Comparison of ENCODE assay signal across 9 cellular contexts in the genomic region with DNA sequence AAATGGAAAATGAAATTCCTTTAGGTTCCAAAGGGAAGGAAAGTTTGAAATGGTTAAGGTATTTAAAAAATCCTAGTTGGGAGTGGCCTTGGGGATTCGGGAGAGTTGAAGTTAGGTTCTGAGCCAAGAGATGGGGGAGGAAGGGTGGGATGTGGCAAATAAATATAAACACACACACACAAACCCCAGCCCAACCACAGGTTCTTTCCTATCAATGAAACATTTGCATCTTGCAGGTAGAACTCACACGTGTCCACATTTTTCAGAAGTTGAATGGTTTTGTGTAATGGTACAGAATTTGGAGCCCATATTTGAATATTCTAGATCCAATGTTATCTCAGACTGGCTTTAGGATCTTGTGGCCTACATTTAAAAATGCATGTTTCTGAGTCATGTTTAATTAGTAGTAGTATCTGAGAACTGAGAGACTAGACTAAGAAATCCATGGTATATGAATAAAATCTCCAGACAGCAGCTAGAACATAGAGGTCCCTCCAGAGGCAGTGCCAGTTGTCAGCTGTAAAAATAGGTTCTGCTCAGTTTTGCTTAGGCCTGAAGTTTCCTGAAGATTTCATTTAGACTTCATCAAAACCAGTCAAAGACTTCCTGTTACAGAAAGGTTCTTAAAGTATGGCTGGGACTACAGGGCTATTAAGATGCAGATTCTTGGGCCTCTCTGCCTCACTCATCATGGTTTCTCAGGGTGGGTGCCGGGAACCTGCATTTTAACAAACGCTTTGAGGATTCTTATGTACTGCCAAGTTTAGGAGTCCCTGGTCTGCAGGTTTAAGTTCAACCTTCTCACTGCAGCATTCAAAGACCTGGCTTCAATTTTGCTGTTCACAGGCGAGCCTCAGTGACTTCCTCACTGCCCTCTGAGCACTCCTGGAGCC. TPM values are rescaled to one million over a fixed set of nuclear protein-coding genes. Genes with fewer than 3 reads are reported as not detected.
A peak's percentile ranks its signal among the peaks of the same experiment; 100 is the strongest.
DNase-seq lines count a peak whose midpoint lies in the region; ATAC-seq and TF ChIP-seq lines count a peak whose summit lies in the region.
"Had no signal": no experiment of that assay in that cellular context is flagged by ENCODE, and none has a peak within 500 bp of the region (broad histone marks: within the 10 kb centered on the region; RNA-seq: fewer than 3 reads in every experiment).

No MANE protein-coding gene starts in this region.

- TF ChIP-seq CTCF in OCI-LY7 (conservative IDR thresholded peaks at IDR 0.05; ENCODE audit: low read length) (no peak), colonic mucosa (IDR thresholded peaks at IDR 0.05) (no peak)

- peaks cover 69% of the 10 kb centered on the region for H3K4me1 ChIP-seq in OCI-LY7 (ENCODE audit: insufficient read depth, low read length, poor library complexity, severe bottlenecking)
- H3K4me1 ChIP-seq in colonic mucosa, result peaks cover 9% of the 10 kb centered on the region

- H3K27me3 ChIP-seq in colonic mucosa, result no peaks in the 10 kb centered on the region

- peak overlapping the region; percentile 89 to 92 for H3K4me3 Mint-ChIP-seq in activated T-cell treated with anti-CD3 and anti-CD28 coated beads, Interleukin-2, amount 50 U/mL, for 72 hours
- peak overlapping the region; percentile 81 to 86 for H3K4me3 Mint-ChIP-seq in stimulated activated naive B cell treated with anti-CD40 and anti-IgM and Interleukin-4, amounts not matched to agents 10 μg/mL and 1 μg/mL and 100 μg/mL, for 72 hours

- peaks cover 55% of the 10 kb centered on the region for H3K36me3 ChIP-seq in OCI-LY7 (ENCODE audit: insufficient read depth, low read length)
- H3K36me3 ChIP-seq in colonic mucosa, result no peaks in the 10 kb centered on the region

- H3K27ac ChIP-seq in OCI-LY7 (ENCODE audit: low read depth, low read length, poor library complexity, severe bottlenecking) (peak overlapping the region; percentile 97), colonic mucosa (peak overlapping the region; percentile 61)

- H4K20me1 ChIP-seq in OCI-LY7 (ENCODE audit: insufficient read depth, low read length), result peaks cover 11% of the 10 kb centered on the region; the same call in 1 of the 2 replicates

- no TSS peak for BruUV-seq in OCI-LY7 (replicated peaks; lab: Mats Ljungman, UMichigan)

- peaks cover 4% of the 10 kb centered on the region in 2 donors for H3K36me3 Mint-ChIP-seq in activated T-cell treated with anti-CD3 and anti-CD28 coated beads, Interleukin-2, amount 50 U/mL, for 72 hours (ENCODE audit: insufficient read depth in 2 of 2)
- peaks cover 44 to 63% of the 10 kb centered on the region in 2 donors for H3K36me3 Mint-ChIP-seq in stimulated activated naive B cell treated with anti-CD40 and anti-IgM and Interleukin-4, amounts not matched to agents 10 μg/mL and 1 μg/mL and 100 μg/mL, for 72 hours

- H2AFZ ChIP-seq in OCI-LY7 (ENCODE audit: low read length), result no peak overlapping the region

- H3K79me2 ChIP-seq in OCI-LY7 (ENCODE audit: insufficient read depth, low read depth, low read length), result peaks cover 88% of the 10 kb centered on the region

- peaks cover 0 to under 1% of the 10 kb centered on the region in 2 donors for H3K9me3 Mint-ChIP-seq in activated T-cell treated with anti-CD3 and anti-CD28 coated beads, Interleukin-2, amount 50 U/mL, for 72 hours
- peaks cover 0 to under 1% of the 10 kb centered on the region in 2 donors for H3K9me3 Mint-ChIP-seq in stimulated activated naive B cell treated with anti-CD40 and anti-IgM and Interleukin-4, amounts not matched to agents 10 μg/mL and 1 μg/mL and 100 μg/mL, for 72 hours

- POLR2A ChIA-PET in OCI-LY7 (lab: Charles Lee), result interaction anchor here (0.7 kb wide), 1 partner anchor 77 kb away, joined by 3 read pairs; no protein-coding TSS in a partner anchor

- H3K4me1 Mint-ChIP-seq in activated T-cell treated with anti-CD3 and anti-CD28 coated beads, Interleukin-2, amount 50 U/mL, for 72 hours (ENCODE audit: low read depth), result peaks cover 97% of the 10 kb centered on the region
- peaks cover 51 to 95% of the 10 kb centered on the region in 2 donors for H3K4me1 Mint-ChIP-seq in stimulated activated naive B cell treated with anti-CD40 and anti-IgM and Interleukin-4, amounts not matched to agents 10 μg/mL and 1 μg/mL and 100 μg/mL, for 72 hours

- intact Hi-C loops in OCI-LY7 (cut with micrococcal nuclease; ENCODE audit: unreplicated experiment) (loop anchor here (1.0 to 2.0 kb wide), 4 partner anchors 20 to 199 kb away; no protein-coding TSS in a partner anchor), colonic mucosa (cut with DNase I) (loop anchor here (10.0 kb wide), 1 partner anchor 133 kb away; no protein-coding TSS in a partner anchor)

- H3K9ac ChIP-seq in colonic mucosa (ENCODE audit: low read depth in 2 of 2, low read length in 2 of 2), result no peak overlapping the region

- H3K9me3 ChIP-seq in OCI-LY7 (ENCODE audit: low read length), result no peaks in the 10 kb centered on the region
- no peaks in the 10 kb centered on the region for H3K9me3 ChIP-seq in colonic mucosa

- H3K9me2 ChIP-seq in OCI-LY7 (ENCODE audit: insufficient read depth, low read length), result no peaks in the 10 kb centered on the region

- H3K27ac Mint-ChIP-seq in activated T-cell treated with anti-CD3 and anti-CD28 coated beads, Interleukin-2, amount 50 U/mL, for 72 hours, result peak overlapping the region; percentile 95
- peak overlapping the region; percentile 96 for H3K27ac Mint-ChIP-seq in stimulated activated naive B cell treated with anti-CD40 and anti-IgM and Interleukin-4, amounts not matched to agents 10 μg/mL and 1 μg/mL and 100 μg/mL, for 72 hours

- ATAC-seq in activated T-cell treated with anti-CD3 and anti-CD28 coated beads, Interleukin-2, amount 50 U/mL, for 72 hours (replicated peaks in 1 of 2), result no peak
- ATAC-seq in stimulated activated naive B cell treated with anti-CD40 and anti-IgM and Interleukin-4, amounts not matched to agents 10 μg/mL and 1 μg/mL and 100 μg/mL, for 72 hours (replicated peaks), result no peak

- DNase-seq in activated T-cell treated with anti-CD3 and anti-CD28 coated beads, Interleukin-2, amount 50 U/mL, for 72 hours, result no peak
- no peak for DNase-seq in activated T-cell treated with anti-CD3 and anti-CD28 coated beads, Interleukin-2, amount 50 U/mL, for 48 hours
- peak; percentile 34 for DNase-seq in OCI-LY7 (ENCODE audit: low spot score)
- no peak for DNase-seq in colonic mucosa
- no peak for DNase-seq in stimulated activated naive B cell treated with anti-CD40 and anti-IgM and Interleukin-4, amounts not matched to agents 10 μg/mL and 1 μg/mL and 100 μg/mL, for 72 hours
- no peak for DNase-seq in 8988T
- DNase-seq in NCI-H2107 (lab: John Stamatoyannopoulos, UW), result no peak
- DNase-seq in NCI-H446 (lab: John Stamatoyannopoulos, UW), result no peak
- DNase-seq: NCI-H510A had no signal

- no peaks in the 10 kb centered on the region for H3K27me3 Mint-ChIP-seq in activated T-cell treated with anti-CD3 and anti-CD28 coated beads, Interleukin-2, amount 50 U/mL, for 72 hours (ENCODE audit: low read depth)
- H3K27me3 Mint-ChIP-seq in stimulated activated naive B cell treated with anti-CD40 and anti-IgM and Interleukin-4, amounts not matched to agents 10 μg/mL and 1 μg/mL and 100 μg/mL, for 72 hours, result no peaks in the 10 kb centered on the region

- CTCF ChIA-PET in OCI-LY7 (lab: Charles Lee; ENCODE audit: unreplicated experiment), result no interaction called here

- H3K4me3 ChIP-seq in OCI-LY7 (ENCODE audit: low read depth, low read length, poor library complexity, severe bottlenecking) (peak overlapping the region; percentile 65), colonic mucosa (no peak overlapping the region)

- H3K4me2 ChIP-seq in OCI-LY7 (ENCODE audit: low read length), result peak overlapping the region; percentile 95

RNA-seq across cellular contexts. Expression of a gene that starts 21.3 kb away (rescaled TPM):
- total RNA-seq in activated T-cell treated with anti-CD3 and anti-CD28 coated beads, Interleukin-2, amount 50 U/mL, for 72 hours, result 10 to 100 TPM; 36.6 to 56.2 TPM
- 22.3 and 30.5 TPM in 2 replicates for total RNA-seq in OCI-LY7 (2014; rRNA removed; shearing (Covaris generic))
- 40.8 and 44.6 TPM in 2 replicates for total RNA-seq in OCI-LY7 (2022)
- total RNA-seq in colonic mucosa, result 10 to 100 TPM; 21.3 to 23.0 TPM
